15 cellular contexts compared by ENCODE assay signal in genomic region chr2:226508683-226509082, GRCh38.
DNase-seq lines count a peak whose midpoint lies in the region; ATAC-seq and TF ChIP-seq lines count a peak whose summit lies in the region.
"Had no signal": no experiment of that assay in that cellular context is flagged by ENCODE, and none has a peak within 500 bp of the region (broad histone marks: within the 10 kb centered on the region; RNA-seq: fewer than 3 reads in every experiment).

No MANE protein-coding gene starts in this region.

- H3K36me3 ChIP-seq in tibial artery (no peaks in the 10 kb centered on the region), transverse colon (no peaks in the 10 kb centered on the region)

- intact Hi-C loops in tibial artery (cut with DNase I; ENCODE audit: low total_unique reads): no loop called here
- intact Hi-C loops in transverse colon (cut with DNase I; ENCODE audit: low total_unique reads): no loop called here

- H3K27ac ChIP-seq in tibial artery (peak overlapping the region; percentile 22 to 69), transverse colon (no peak overlapping the region)

- in situ Hi-C loops in astrocyte of the cerebellum (cut with HindIII; ENCODE audit: low sequenced_read_pairs) (no loop called here), transverse colon (cut with MboI; ENCODE audit: low pct_ligation_motif_present in 1 of 4, low pct_unique_long_range_greater_than_20kb in 1 of 4, low sequenced_read_pairs in 3 of 4) (no loop called here)

- no peak for ATAC-seq in GM21447 (IDR thresholded peaks at IDR 0.05; ENCODE audit: unreplicated experiment)
- no peak for ATAC-seq in GM19452 (IDR thresholded peaks at IDR 0.05; ENCODE audit: unreplicated experiment)

- no peak for TF ChIP-seq POLR2A in transverse colon (IDR thresholded peaks at IDR 0.05)

- H3K9me3 ChIP-seq in tibial artery (no peaks in the 10 kb centered on the region), transverse colon (no peaks in the 10 kb centered on the region)

- H3K4me1 ChIP-seq in tibial artery (peaks cover 0 to 14% (median 7%) of the 10 kb centered on the region in 4 donors), transverse colon (no peaks in the 10 kb centered on the region)

- no peaks in the 10 kb centered on the region for H3K27me3 ChIP-seq in tibial artery
- H3K27me3 ChIP-seq in transverse colon: no peaks in the 10 kb centered on the region

- 50 to 91% methylated on average over 1 to 2 of the region's 2 CpGs for WGBS in transverse colon (ENCODE audit: low coverage in 1 of 2), 2 donors

- H3K4me3 ChIP-seq in astrocyte of the cerebellum (ENCODE audit: low read depth, low read length) (no peak overlapping the region), tibial artery (no peak overlapping the region), transverse colon (no peak overlapping the region)

- TF ChIP-seq EP300 in transverse colon (IDR thresholded peaks at IDR 0.05; ENCODE audit: low read depth): no peak

- DNase-seq in astrocyte of the cerebellum (ENCODE audit: low read depth): peak; percentile 57
- peak; percentile 72 for DNase-seq in fibroblast of gingiva (ENCODE audit: low read depth)
- DNase-seq in left kidney (ENCODE audit: low read depth, low spot score): peak; percentile 16
- peak in 1 of 2 donors; percentile 36 for DNase-seq in tibial artery
- no peak for DNase-seq in transverse colon
- DNase-seq: CD4-positive, CD25-positive, alpha-beta regulatory T cell; DMS79 treated with DMSO at 0.1 percent for 48 hours; HCEC 1CT; Kasumi-1; NCI-H1417 treated with DMSO at 0.1 percent for 48 hours; NCI-H2029; NCI-H2171 treated with DMSO at 0.1 percent for 48 hours; NCI-H510A had no signal

- TF ChIP-seq CTCF in astrocyte of the cerebellum (IDR thresholded peaks at IDR 0.05; ENCODE audit: low read depth, low read length, missing control alignments): no peak
- no peak for TF ChIP-seq CTCF in tibial artery (IDR thresholded peaks at IDR 0.05)
- TF ChIP-seq CTCF in transverse colon (IDR thresholded peaks at IDR 0.05): no peak

Comparison
In these comparisons a context has a peak if more than half of its experiments do, and no peak if none do; other contexts are left out.
1. H3K27ac ChIP-seq: peak in tibial artery (2 of 2); none in transverse colon (0 of 4).